ENCODE assay signal across 20 cellular contexts in genomic region chr1:220983877-220984635, GRCh38.
A peak's percentile ranks its signal among the peaks of the same experiment; 100 is the strongest.
DNase-seq lines count a peak whose midpoint lies in the region; ATAC-seq, FAIRE-seq and TF ChIP-seq lines count a peak whose summit lies in the region.
"Had no signal": no experiment of that assay in that cellular context is flagged by ENCODE, and none has a peak within 500 bp of the region (broad histone marks: within the 10 kb centered on the region; RNA-seq: fewer than 3 reads in every experiment).

No MANE protein-coding gene starts in this region.

- WGBS in K562 (ENCODE audit: insufficient coverage, low coverage, missing lambda C conversion rate): 13% methylated on average over 19 of the region's 19 CpGs
- 36% methylated on average over 19 of the region's 19 CpGs for WGBS in liver

- H3K9me3 ChIP-seq in Loucy (ENCODE audit: insufficient read depth, low read depth, low read length) (no peaks in the 10 kb centered on the region), K562 (replicated peaks; ENCODE audit: control insufficient read depth, insufficient read depth, low read depth, low read length) (no peaks in the 10 kb centered on the region), liver (ENCODE audit: control insufficient read depth in 4 of 4, low read length in 3 of 4) (no peaks in the 10 kb centered on the region)
- H3K9me3 ChIP-seq: gastroesophageal sphincter, mucosa of descending colon, prostate gland, thoracic aorta had no signal

- intact Hi-C loops in K562 (cut with micrococcal nuclease): loop anchor here (5.0 kb wide), 1 partner anchor 77 kb away; no protein-coding TSS in a partner anchor

- POLR2A ChIA-PET in K562 (lab: Yijun Ruan, JAX): no interaction called here

- H3K27me3 ChIP-seq in GM06990 (replicated peaks; ENCODE audit: control insufficient read depth, insufficient read depth, low read length) (no peaks in the 10 kb centered on the region), Loucy (ENCODE audit: insufficient read depth, low read length, poor library complexity, severe bottlenecking) (no peaks in the 10 kb centered on the region), K562 (ENCODE audit: control insufficient read depth in 2 of 2, insufficient read depth in 2 of 2, low read length in 2 of 2) (no peaks in the 10 kb centered on the region), liver (ENCODE audit: control insufficient read depth in 4 of 4, insufficient read depth in 4 of 4, low read length in 3 of 4) (no peaks in the 10 kb centered on the region)
- H3K27me3 ChIP-seq: BLaER1 treated with 17β-estradiol and CSF1 and Interleukin-3, amounts not matched to agents 10 nM and 100 nM; gastroesophageal sphincter had no signal

- no peaks in the 10 kb centered on the region for H4K20me1 ChIP-seq in Loucy (ENCODE audit: insufficient read depth, low read length, poor library complexity, severe bottlenecking)
- no peaks in the 10 kb centered on the region for H4K20me1 ChIP-seq in K562 (replicated peaks; ENCODE audit: control insufficient read depth, insufficient read depth, low read length)
- H4K20me1 ChIP-seq: BLaER1 treated with 17β-estradiol and CSF1 and Interleukin-3, amounts not matched to agents 10 nM and 100 nM had no signal

- H3K27ac ChIP-seq in K562 (ENCODE audit: extremely low read depth, low read depth, low read length) (no peak overlapping the region), liver (ENCODE audit: low read depth in 1 of 2, low read length in 2 of 2) (peak overlapping the region; percentile 0 to 35)
- H3K27ac ChIP-seq: BLaER1 treated with 17β-estradiol and CSF1 and Interleukin-3, amounts not matched to agents 10 nM and 100 nM; gastroesophageal sphincter; PC-9; prostate gland; thoracic aorta had no signal

- peak; percentile 97 for ATAC-seq in K562
- ATAC-seq in HG03175 (IDR thresholded peaks at IDR 0.05; ENCODE audit: unreplicated experiment): no peak
- no peak for ATAC-seq in HG03039 (IDR thresholded peaks at IDR 0.05; ENCODE audit: unreplicated experiment)
- ATAC-seq: activated naive CD4-positive, alpha-beta T cell treated with anti-CD3 and anti-CD28 coated beads, Interleukin-2, amount 50 U/mL, for 72 hours; gastroesophageal sphincter; mucosa of descending colon; T-cell had no signal

- no peaks in the 10 kb centered on the region for H3K4me1 ChIP-seq in Loucy (ENCODE audit: insufficient read depth, low read length, poor library complexity, severe bottlenecking)
- H3K4me1 ChIP-seq in K562 (replicated peaks in 1 of 2; ENCODE audit: control insufficient read depth in 2 of 2, insufficient read depth in 2 of 2, low read length in 2 of 2): peaks cover 7% of the 10 kb centered on the region in 2 experiments; a peak in 2 of 5 replicates
- H3K4me1 ChIP-seq in liver (ENCODE audit: control insufficient read depth in 4 of 4, insufficient read depth in 4 of 4, low read length in 3 of 4): peaks cover 2 to 10% (median 8%) of the 10 kb centered on the region in 4 donors
- H3K4me1 ChIP-seq: gastroesophageal sphincter, prostate gland had no signal

- H3K79me2 ChIP-seq in Loucy (ENCODE audit: insufficient read depth, low read length) (no peaks in the 10 kb centered on the region), K562 (ENCODE audit: control insufficient read depth, insufficient read depth, low read length) (no peaks in the 10 kb centered on the region)

- DNase-seq in GM06990 (ENCODE audit: extremely low read depth, insufficient read length) (no peak), K562 (ENCODE audit: extremely low read depth in 1 of 4, low spot score in 3 of 4) (peak in 1 of 4 experiments; percentile 64), DMS153 treated with DMSO at 0.1 percent for 48 hours (lab: John Stamatoyannopoulos, UW; ENCODE audit: unreplicated experiment) (no peak), GM19239 (ENCODE audit: insufficient read length, low spot score) (no peak)
- DNase-seq: kidney glomerular epithelial cell, mucosa of descending colon, NCI-H1105 treated with DMSO at 0.1 percent for 48 hours, NCI-H345, PC-9, T-cell had no signal

- in situ Hi-C loops in K562 (cut with MboI): no loop called here

- no peak overlapping the region for H3K9ac ChIP-seq in Loucy (ENCODE audit: low read depth, low read length, poor library complexity, severe bottlenecking)
- H3K9ac ChIP-seq in K562 (ENCODE audit: insufficient read depth in 1 of 2, low read depth in 2 of 2, low read length in 2 of 2): no peak overlapping the region
- H3K9ac ChIP-seq in liver (ENCODE audit: low read depth in 1 of 2, low read length in 2 of 2): peak overlapping the region in 1 of 2 donors; percentile 38
- H3K9ac ChIP-seq: BLaER1 treated with 17β-estradiol and CSF1 and Interleukin-3, amounts not matched to agents 10 nM and 100 nM had no signal

- peak in 1 of 2 experiments; percentile 52; a peak in 2 of 4 replicates for TF ChIP-seq RAD21 in K562 (CRISPR knock-in tag; conservative IDR thresholded peaks at IDR 0.05 in 1 of 2, IDR thresholded peaks at IDR 0.05 in 1 of 2)
- peak; percentile 53 to 56 for TF ChIP-seq RAD21 in liver (IDR thresholded peaks at IDR 0.05)

- H3K36me3 ChIP-seq in GM06990 (ENCODE audit: control insufficient read depth, insufficient read depth, low read length) (no peaks in the 10 kb centered on the region), Loucy (ENCODE audit: insufficient read depth, low read length) (no peaks in the 10 kb centered on the region), K562 (ENCODE audit: control insufficient read depth, insufficient read depth, low read length) (no peaks in the 10 kb centered on the region), liver (ENCODE audit: control insufficient read depth in 4 of 4, insufficient read depth in 3 of 4, low read depth in 1 of 4, low read length in 3 of 4) (no peaks in the 10 kb centered on the region)
- H3K36me3 ChIP-seq: BLaER1 treated with 17β-estradiol and CSF1 and Interleukin-3, amounts not matched to agents 10 nM and 100 nM; gastroesophageal sphincter; prostate gland; thoracic aorta had no signal

- TF ChIP-seq EP300 in K562 (IDR thresholded peaks at IDR 0.05; ENCODE audit: low read length): no peak

- peak; percentile 44 for FAIRE-seq in K562 (lab: Jason Lieb, UNC)
- FAIRE-seq in GM19239 (lab: Jason Lieb, UNC): no peak
- FAIRE-seq: bronchial epithelial cell had no signal

- no peaks in the 10 kb centered on the region for H3F3A ChIP-seq in Loucy (ENCODE audit: low read depth)

- no peak overlapping the region for H3K4me2 ChIP-seq in Loucy (ENCODE audit: low read depth, low read length, poor library complexity, severe bottlenecking)
- H3K4me2 ChIP-seq in K562 (ENCODE audit: insufficient read depth, low read length): no peak overlapping the region
- H3K4me2 ChIP-seq: BLaER1 treated with 17β-estradiol and CSF1 and Interleukin-3, amounts not matched to agents 10 nM and 100 nM; PC-9 had no signal

- CTCF ChIA-PET in K562 (lab: Yijun Ruan, JAX; ENCODE audit: low intra/inter-chr PET ratio): no interaction called here

- no peaks in the 10 kb centered on the region for H3K9me1 ChIP-seq in K562 (ENCODE audit: control insufficient read depth, insufficient read depth, low read length)

- no peak overlapping the region for H2AFZ ChIP-seq in Loucy (ENCODE audit: low read length)
- H2AFZ ChIP-seq in K562 (ENCODE audit: low read depth, low read length): no peak overlapping the region
- H2AFZ ChIP-seq: PC-9 had no signal

- no peak for TF ChIP-seq POLR2A in K562 (conservative IDR thresholded peaks at IDR 0.05)

- no TSS peak for BruUV-seq in K562 (replicated peaks; lab: Mats Ljungman, UMichigan)

- H3K4me3 ChIP-seq in GM06990 (replicated peaks; ENCODE audit: low read depth, low read length) (no peak overlapping the region), Loucy (ENCODE audit: low read length, poor library complexity, severe bottlenecking) (no peak overlapping the region), K562 (no peak overlapping the region), liver (ENCODE audit: low read depth in 1 of 3, low read length in 3 of 3) (peak overlapping the region in 1 of 3 donors; percentile 41)
- H3K4me3 ChIP-seq: BLaER1 treated with 17β-estradiol and CSF1 and Interleukin-3, amounts not matched to agents 10 nM and 100 nM; gastroesophageal sphincter; mucosa of descending colon; PC-9; prostate gland; thoracic aorta had no signal

- no peaks in the 10 kb centered on the region for H3K9me2 ChIP-seq in Loucy (replicated peaks; ENCODE audit: low read depth, low read length)

- TF ChIP-seq CTCF in GM06990 (IDR thresholded peaks at IDR 0.05; ENCODE audit: insufficient read depth, low read length, poor library complexity, severe bottlenecking): peak; percentile 24
- peak; percentile 48 for TF ChIP-seq CTCF in Loucy (conservative IDR thresholded peaks at IDR 0.05; ENCODE audit: low read length)
- peak; percentile 48 to 69 (median 65) for TF ChIP-seq CTCF in K562 (IDR thresholded peaks at IDR 0.05 in 2 of 3, conservative IDR thresholded peaks at IDR 0.05 in 1 of 3; ENCODE audit: insufficient read depth in 2 of 3, low read depth in 1 of 3, low read length in 3 of 3)
- peak; percentile 26 for TF ChIP-seq CTCF in liver (IDR thresholded peaks at IDR 0.05; ENCODE audit: low read depth, low read length, missing input control)

TF ChIP-seq in liver, 16 proteins besides CTCF, POLR2A, EP300 and RAD21 (continues in another document):
- TF ChIP-seq, protein P1, sequence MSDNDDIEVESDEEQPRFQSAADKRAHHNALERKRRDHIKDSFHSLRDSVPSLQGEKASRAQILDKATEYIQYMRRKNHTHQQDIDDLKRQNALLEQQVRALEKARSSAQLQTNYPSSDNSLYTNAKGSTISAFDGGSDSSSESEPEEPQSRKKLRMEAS (IDR thresholded peaks at IDR 0.05): peak; percentile 60
- TF ChIP-seq GABPA (IDR thresholded peaks at IDR 0.05 in 1 of 2, conservative IDR thresholded peaks at IDR 0.05 in 1 of 2) (no peak), EGR1 (IDR thresholded peaks at IDR 0.05; ENCODE audit: low read depth in 2 of 2) (no peak), FOXA1 (IDR thresholded peaks at IDR 0.05) (no peak), RXRA (IDR thresholded peaks at IDR 0.05) (peak in 1 of 2 donors; percentile 60), HNF4G (IDR thresholded peaks at IDR 0.05) (peak; percentile 44), SP1 (IDR thresholded peaks at IDR 0.05) (peak; percentile 57), JUND (IDR thresholded peaks at IDR 0.05) (peak in 1 of 2 donors; percentile 34), HNF4A (conservative IDR thresholded peaks at IDR 0.05) (peak; percentile 63 to 73)
